ENCODE assay signal across 8 cellular contexts in the genomic region with DNA sequence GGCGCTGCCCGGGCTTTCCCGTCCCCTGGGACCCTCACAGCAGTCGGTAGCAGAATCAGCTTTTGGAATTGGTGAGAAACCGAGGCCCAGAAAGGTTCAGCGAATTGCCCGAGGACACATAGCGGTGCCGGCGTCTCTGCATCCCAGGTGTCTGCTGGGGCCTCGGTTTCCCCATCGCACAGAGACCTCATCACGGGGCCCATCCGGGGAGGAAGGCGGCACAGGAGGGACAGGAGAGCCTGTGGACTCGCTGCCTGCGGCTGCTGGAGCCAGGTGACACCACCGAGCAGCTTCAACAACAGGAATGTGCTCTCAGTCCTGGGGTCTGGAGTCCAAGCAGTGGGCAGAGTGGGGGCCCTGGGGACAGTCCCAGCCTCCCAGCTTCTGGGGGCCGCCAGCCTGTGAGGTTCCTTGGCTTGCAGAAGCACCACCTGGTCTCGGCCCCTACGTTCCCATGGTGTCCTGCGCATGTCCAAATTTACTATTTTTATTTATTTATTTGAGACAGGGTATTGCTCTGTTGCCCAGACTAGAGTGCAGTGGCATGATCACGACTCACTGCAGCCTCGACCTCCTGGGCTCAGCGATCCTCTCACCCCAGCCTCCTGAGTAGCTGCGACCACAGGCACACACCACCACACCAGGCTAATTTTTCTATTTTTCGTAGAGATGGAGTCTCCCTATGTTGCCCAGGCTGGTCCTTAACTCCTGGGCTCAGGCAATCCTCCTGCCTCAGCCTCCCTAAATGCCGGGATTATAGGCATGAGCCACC. TPM values are rescaled to one million over a fixed set of nuclear protein-coding genes. Genes with fewer than 3 reads are reported as not detected.
DNase-seq lines count a peak whose midpoint lies in the region; ATAC-seq and TF ChIP-seq lines count a peak whose summit lies in the region.

No MANE protein-coding gene starts in this region.

- ATAC-seq in heart left ventricle (peak in 1 of 4 donors; percentile 2), Right ventricle myocardium inferior (no peak)

- H3K27ac ChIP-seq in heart left ventricle, result peak overlapping the region in 7 of 12 donors; percentile 85 to 98 (median 96)
- H3K27ac ChIP-seq in uterus, result peak overlapping the region in 1 of 2 donors; percentile 92

- CTCF ChIA-PET in HEK293T (lab: Yijun Ruan, JAX), result interaction anchor here (0.6 to 2.8 kb wide), 2 partner anchors 17 to 201 kb away, joined by 3 to 11 read pairs; no protein-coding TSS in a partner anchor

- no peak for TF ChIP-seq POLR2A in heart left ventricle (IDR thresholded peaks at IDR 0.05)
- TF ChIP-seq POLR2A in uterus (IDR thresholded peaks at IDR 0.05), result no peak

- H3K4me3 ChIP-seq in heart left ventricle (peak overlapping the region; percentile 71 to 100 (median 98)), uterus (peak overlapping the region; percentile 94 to 97)

- TF ChIP-seq CTCF in heart left ventricle (IDR thresholded peaks at IDR 0.05) (no peak), brain (conservative IDR thresholded peaks at IDR 0.05) (no peak), mesothelial cell of epicardium (IDR thresholded peaks at IDR 0.05; ENCODE audit: unreplicated experiment) (no peak), uterus (IDR thresholded peaks at IDR 0.05) (no peak)

- intact Hi-C loops in heart left ventricle (cut with DNase I) (no loop called here), Right ventricle myocardium inferior (cut with DNase I) (no loop called here), uterus (cut with DNase I; ENCODE audit: low total_unique reads) (no loop called here)

- H3K27me3 Mint-ChIP-seq in brain (peaks cover 10% of the 10 kb centered on the region), mesothelial cell of epicardium (ENCODE audit: low read depth) (no peaks in the 10 kb centered on the region)

- peaks cover 0 to 27% (median 23%) of the 10 kb centered on the region in 9 donors for H3K36me3 ChIP-seq in heart left ventricle
- H3K36me3 ChIP-seq in uterus, result no peaks in the 10 kb centered on the region

- H3K27me3 ChIP-seq in heart left ventricle (no peaks in the 10 kb centered on the region), uterus (no peaks in the 10 kb centered on the region)

- H3K27ac Mint-ChIP-seq in brain (peak overlapping the region in 2 of 5 experiments; percentile 36 to 87), mesothelial cell of epicardium (no peak overlapping the region)

- H3K4me3 Mint-ChIP-seq in brain, result peak overlapping the region; percentile 93 to 98 (median 93)
- H3K4me3 Mint-ChIP-seq in mesothelial cell of epicardium, result peak overlapping the region; percentile 87

- peak in 1 of 5 donors; percentile 64 for DNase-seq in heart left ventricle
- DNase-seq in Right ventricle myocardium inferior (ENCODE audit: missing footprints), result no peak
- DNase-seq in mesothelial cell of epicardium (ENCODE audit: low spot score in 2 of 2, unreplicated experiment in 2 of 2), result no peak
- DNase-seq in uterus, result no peak
- no peak for DNase-seq in NCI-H146 (lab: John Stamatoyannopoulos, UW)
- DNase-seq in HEK293T (ENCODE audit: extremely low spot score), result no peak
- DNase-seq in midbrain (lab: John Stamatoyannopoulos, UW), result no peak

- H3K36me3 Mint-ChIP-seq in brain (peaks cover 20% of the 10 kb centered on the region), mesothelial cell of epicardium (peaks cover 14% of the 10 kb centered on the region)

- H3K9me3 Mint-ChIP-seq in brain, result no peaks in the 10 kb centered on the region
- no peaks in the 10 kb centered on the region for H3K9me3 Mint-ChIP-seq in mesothelial cell of epicardium

- H3K4me1 Mint-ChIP-seq in brain, result peaks cover 60% of the 10 kb centered on the region
- peaks cover 12% of the 10 kb centered on the region for H3K4me1 Mint-ChIP-seq in mesothelial cell of epicardium

- 53 to 66% (median 54%) methylated on average over 19 to 28 of the region's 28 CpGs for WGBS in heart left ventricle, 4 donors

- POLR2A ChIA-PET in HEK293T (lab: Yijun Ruan, JAX), result interaction anchor here (0.8 to 1.4 kb wide), 6 partner anchors 10 to 148 kb away, joined by 3 to 7 read pairs (median 3); no protein-coding TSS in a partner anchor

- H3K9me3 ChIP-seq in heart left ventricle, result no peaks in the 10 kb centered on the region
- H3K9me3 ChIP-seq in uterus, result no peaks in the 10 kb centered on the region

- H3K4me1 ChIP-seq in heart left ventricle (peaks cover 3 to 36% (median 26%) of the 10 kb centered on the region in 12 donors), uterus (peaks cover 0 to 6% of the 10 kb centered on the region in 2 donors)

TF ChIP-seq in HEK293T, 16 proteins besides CTCF, POLR2A, EP300 and RAD21:
- TF ChIP-seq FOXM1 (IDR thresholded peaks at IDR 0.05; ENCODE audit: borderline replicate concordance) (no peak), L3MBTL2 (conservative IDR thresholded peaks at IDR 0.05) (no peak), BHLHE40 (IDR thresholded peaks at IDR 0.05; ENCODE audit: borderline replicate concordance) (no peak), HDGF (IDR thresholded peaks at IDR 0.05; ENCODE audit: borderline replicate concordance) (no peak), LEF1 (IDR thresholded peaks at IDR 0.05; ENCODE audit: borderline replicate concordance) (no peak), ZNF384 (IDR thresholded peaks at IDR 0.05) (no peak), SP1 (IDR thresholded peaks at IDR 0.05) (no peak), TARDBP (IDR thresholded peaks at IDR 0.05) (no peak), ELF4 (IDR thresholded peaks at IDR 0.05) (no peak), FOXK2 (IDR thresholded peaks at IDR 0.05) (no peak), FOXA1 (IDR thresholded peaks at IDR 0.05) (no peak), ARNT (IDR thresholded peaks at IDR 0.05) (no peak), NFRKB (IDR thresholded peaks at IDR 0.05) (no peak)
- TF ChIP-seq, protein P1, sequence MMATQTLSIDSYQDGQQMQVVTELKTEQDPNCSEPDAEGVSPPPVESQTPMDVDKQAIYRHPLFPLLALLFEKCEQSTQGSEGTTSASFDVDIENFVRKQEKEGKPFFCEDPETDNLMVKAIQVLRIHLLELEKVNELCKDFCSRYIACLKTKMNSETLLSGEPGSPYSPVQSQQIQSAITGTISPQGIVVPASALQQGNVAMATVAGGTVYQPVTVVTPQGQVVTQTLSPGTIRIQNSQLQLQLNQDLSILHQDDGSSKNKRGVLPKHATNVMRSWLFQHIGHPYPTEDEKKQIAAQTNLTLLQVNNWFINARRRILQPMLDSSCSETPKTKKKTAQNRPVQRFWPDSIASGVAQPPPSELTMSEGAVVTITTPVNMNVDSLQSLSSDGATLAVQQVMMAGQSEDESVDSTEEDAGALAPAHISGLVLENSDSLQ (IDR thresholded peaks at IDR 0.05), result no peak
TF ChIP-seq in HEK293T: peak in this region for 0.

RNA-seq across cellular contexts. Expression of a gene that starts 0.5 kb away (rescaled TPM):
- 1 to 10 TPM; 3.1 to 7.8 (median 6.5) TPM for total RNA-seq in heart left ventricle
- polyA plus RNA-seq in heart left ventricle, result 1 to 10 TPM; 5.7 to 6.6 TPM
- 8.2 TPM for total RNA-seq in Right ventricle myocardium inferior
- polyA plus RNA-seq in brain (ENCODE audit: insufficient read depth, low read depth, low replicate concordance), result 2.4 TPM
- total RNA-seq in mesothelial cell of epicardium, result 19.2 to 22.0 TPM (median 20.2 TPM) in 3 replicates
- total RNA-seq in uterus, result 10 to 100 TPM in 3 of 4 donors, 1 to 10 TPM in 1; 2.6 to 32.5 (median 20.1) TPM

RNA-seq across cellular contexts. Expression of a gene that starts 7.1 kb away (rescaled TPM):
- total RNA-seq in heart left ventricle, result not detected
- not detected for polyA plus RNA-seq in heart left ventricle
- total RNA-seq in Right ventricle myocardium inferior, result not detected
- not detected for polyA plus RNA-seq in brain (ENCODE audit: insufficient read depth, low read depth, low replicate concordance)
- total RNA-seq in mesothelial cell of epicardium, result 5.6 to 6.2 TPM (median 5.8 TPM) in 3 replicates
- 1 to 10 TPM in 1 of 4 donors, not detected in 3; 6.6 TPM for total RNA-seq in uterus

RNA-seq across cellular contexts. Expression of a gene that starts 21.4 kb away (rescaled TPM):
- 10 to 100 TPM in 6 of 9 donors, 1 to 10 TPM in 3; 7.0 to 16.5 (median 12.0) TPM for total RNA-seq in heart left ventricle
- polyA plus RNA-seq in heart left ventricle, result 10 to 100 TPM in 1 of 2 donors, 1 to 10 TPM in 1; 3.1 to 14.0 TPM
- 10.0 TPM for total RNA-seq in Right ventricle myocardium inferior
- polyA plus RNA-seq in brain (ENCODE audit: insufficient read depth, low read depth, low replicate concordance), result 60.1 TPM
- total RNA-seq in mesothelial cell of epicardium, result 2.9 to 5.3 TPM (median 4.0 TPM) in 3 replicates
- total RNA-seq in uterus, result 10 to 100 TPM in 2 of 4 donors, 1 to 10 TPM in 2; 3.2 to 17.4 (median 10.9) TPM
